8 cellular contexts compared by ENCODE assay signal in the genomic region with DNA sequence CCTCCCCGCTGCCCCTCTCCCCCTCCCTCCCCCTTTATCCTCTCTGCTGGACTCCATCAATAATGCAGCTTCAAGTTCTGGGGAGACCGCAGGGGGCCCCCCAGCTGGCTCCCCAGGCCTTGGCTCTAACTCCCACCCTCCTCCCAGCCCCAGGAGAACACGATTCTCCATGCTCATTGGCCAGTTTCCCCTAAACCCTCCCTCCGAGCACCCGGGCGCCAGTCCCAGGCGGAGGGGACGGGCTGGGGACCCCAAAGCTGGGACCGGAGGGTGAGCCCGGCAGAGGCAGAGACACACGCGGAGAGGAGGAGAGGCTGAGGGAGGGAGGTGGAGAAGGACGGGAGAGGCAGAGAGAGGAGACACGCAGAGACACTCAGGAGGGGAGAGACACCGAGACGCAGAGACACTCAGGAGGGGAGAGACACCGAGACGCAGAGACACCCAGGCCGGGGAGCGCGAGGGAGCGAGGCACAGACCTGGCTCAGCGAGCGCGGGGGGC. TPM values are rescaled to one million over a fixed set of nuclear protein-coding genes. Genes with fewer than 3 reads are reported as not detected.
DNase-seq lines count a peak whose midpoint lies in the region; ATAC-seq and TF ChIP-seq lines count a peak whose summit lies in the region.

Gene PPP1R1B, plus strand, starts transcription at position 282 of the 499 bp plus-strand sequence. CDS start 441 bp downstream, outside the sequence.

- H3K4me3 ChIP-seq in A673 (ENCODE audit: low read depth, low read length, poor library complexity, severe bottlenecking) (peak within 1 kb of the TSS; percentile 52), endodermal cell (ENCODE audit: low read length) (peak within 1 kb of the TSS; percentile 81)

- H3K9ac ChIP-seq in endodermal cell (ENCODE audit: extremely low read depth, low read length, poor library complexity, severe bottlenecking), result no peak within 1 kb of the TSS

- H3K27me3 Mint-ChIP-seq in endodermal cell (ENCODE audit: insufficient read depth), result peaks cover 55% of the 10 kb centered on the region
- peaks cover 88% of the 10 kb centered on the region for H3K27me3 Mint-ChIP-seq in nephron progenitor cell (ENCODE audit: low read depth, poor library complexity)

- H3K36me3 Mint-ChIP-seq in endodermal cell (ENCODE audit: low read depth) (no peaks in the 10 kb centered on the region), nephron progenitor cell (ENCODE audit: low read depth) (no peaks in the 10 kb centered on the region)

- BruUV-seq in A673 (replicated peaks; lab: Mats Ljungman, UMichigan), result no TSS peak

- TF ChIP-seq EP300 in Ishikawa (IDR thresholded peaks at IDR 0.05; ENCODE audit: borderline replicate concordance), result no peak

- peak; percentile 71 for DNase-seq in A673 (ENCODE audit: low spot score)
- peak; percentile 86 for DNase-seq in endodermal cell
- no peak for DNase-seq in nephron progenitor cell
- DNase-seq in GM03348 (ENCODE audit: low spot score), result no peak
- DNase-seq in stimulated activated CD4-positive, alpha-beta T cell treated with anti-CD3 and anti-CD28 coated beads, Interleukin-2, amount 100 ng/mL, for 24 hours, result no peak
- DNase-seq in NCI-H774 (lab: John Stamatoyannopoulos, UW), result no peak

- H3K27ac Mint-ChIP-seq in endodermal cell, result no peak within 1 kb of the TSS
- no peak within 1 kb of the TSS for H3K27ac Mint-ChIP-seq in nephron progenitor cell

- H3K36me3 ChIP-seq in A673 (ENCODE audit: insufficient read depth, low read length, poor library complexity, severe bottlenecking) (no peaks in the 10 kb centered on the region), endodermal cell (ENCODE audit: control insufficient read depth, insufficient read depth, low read length) (no peaks in the 10 kb centered on the region)

- H3K4me1 ChIP-seq in A673 (ENCODE audit: insufficient read depth, low read length, poor library complexity, severe bottlenecking) (peaks cover 6% of the 10 kb centered on the region), endodermal cell (ENCODE audit: control insufficient read depth, insufficient read depth, low read length) (peaks cover 10% of the 10 kb centered on the region)

- H3K4me1 Mint-ChIP-seq in endodermal cell, result peaks cover 23% of the 10 kb centered on the region
- H3K4me1 Mint-ChIP-seq in nephron progenitor cell, result peaks cover 32% of the 10 kb centered on the region

- H3K27me3 ChIP-seq in A673 (replicated peaks; ENCODE audit: insufficient read depth, low read depth, low read length, poor library complexity) (no peaks in the 10 kb centered on the region), endodermal cell (ENCODE audit: control insufficient read depth, insufficient read depth, low read length, poor library complexity, severe bottlenecking) (peaks cover 43% of the 10 kb centered on the region)

- POLR2A ChIA-PET in A673 (lab: Charles Lee; ENCODE audit: low non-redundant PET), result no interaction called here

- TF ChIP-seq CTCF in A673 (conservative IDR thresholded peaks at IDR 0.05; ENCODE audit: low read depth, low read length) (no peak), endodermal cell (conservative IDR thresholded peaks at IDR 0.05) (no peak), nephron progenitor cell (IDR thresholded peaks at IDR 0.05) (no peak)

- CTCF ChIA-PET in A673 (lab: Charles Lee), result interaction anchor here (0.6 kb wide), 1 partner anchor 79 kb away, joined by 5 read pairs; no protein-coding TSS in a partner anchor

- intact Hi-C loops in A673 (cut with micrococcal nuclease; ENCODE audit: unreplicated experiment), result no loop called here

- H3K9me3 ChIP-seq in A673 (ENCODE audit: low read depth, low read length, poor library complexity, severe bottlenecking) (no peaks in the 10 kb centered on the region), endodermal cell (ENCODE audit: control insufficient read depth, low read length) (no peaks in the 10 kb centered on the region)

- no peak within 1 kb of the TSS for H3K27ac ChIP-seq in A673 (ENCODE audit: low read depth, low read length, poor library complexity, severe bottlenecking)
- H3K27ac ChIP-seq in endodermal cell (ENCODE audit: low read depth, low read length), result no peak within 1 kb of the TSS

- 1 to 3% methylated on average over 12 to 25 of the region's 25 CpGs for WGBS in endodermal cell (ENCODE audit: insufficient coverage in 1 of 2, insufficient read length in 1 of 2), 2 experiments

- H3K4me3 Mint-ChIP-seq in endodermal cell (peak within 1 kb of the TSS; percentile 61), nephron progenitor cell (peak within 1 kb of the TSS; percentile 78)

- H3K9me3 Mint-ChIP-seq in endodermal cell (no peaks in the 10 kb centered on the region), nephron progenitor cell (no peaks in the 10 kb centered on the region)

- no peak for ATAC-seq in GM21723 (IDR thresholded peaks at IDR 0.05; ENCODE audit: unreplicated experiment)

- TF ChIP-seq RAD21 in Ishikawa (IDR thresholded peaks at IDR 0.05; ENCODE audit: low read depth), result no peak

TF ChIP-seq in Ishikawa, 13 proteins besides CTCF, POLR2A, EP300 and RAD21:
- TF ChIP-seq NFIC (IDR thresholded peaks at IDR 0.05), result peak; percentile 60
- no peak for TF ChIP-seq FOXM1 (IDR thresholded peaks at IDR 0.05; ENCODE audit: borderline replicate concordance, low read depth)
- TF ChIP-seq TCF12 (IDR thresholded peaks at IDR 0.05; ENCODE audit: low read depth), result peak; percentile 41; the same call in 1 of the 2 replicates
- TF ChIP-seq CREB1 (IDR thresholded peaks at IDR 0.05; ENCODE audit: low read depth), result no peak
- no peak for TF ChIP-seq TEAD4 (IDR thresholded peaks at IDR 0.05)
- TF ChIP-seq EGR1 (IDR thresholded peaks at IDR 0.05), result no peak
- TF ChIP-seq YY1 (IDR thresholded peaks at IDR 0.05; ENCODE audit: low read depth), result no peak
- 0 out of 2 replicates have a peak, but pooled peaks have one; percentile 44 for TF ChIP-seq ZBTB7A (IDR thresholded peaks at IDR 0.05; ENCODE audit: low read depth)
- no peak for TF ChIP-seq TAF1 (IDR thresholded peaks at IDR 0.05; ENCODE audit: low read depth)

RNA-seq across cellular contexts. Expression of gene PPP1R1B, which starts in this region (rescaled TPM):
- 8.2 and 11.7 TPM in 2 replicates for total RNA-seq in A673 (2021)
- 1 to 10 TPM; 1.0 to 2.1 TPM for total RNA-seq in endodermal cell
- 0.46 TPM for polyA plus RNA-seq in endodermal cell (2013, experiment 1 of 2)
- not detected for polyA plus RNA-seq in endodermal cell (2013, experiment 2 of 2)

Comparison
In these comparisons a context has a peak if more than half of its experiments do, and no peak if none do; other contexts are left out.
1. DNase-seq: peak in A673 (single experiment) and endodermal cell (single experiment); none in nephron progenitor cell (single experiment), GM03348 (single experiment), stimulated activated CD4-positive, alpha-beta T cell treated with anti-CD3 and anti-CD28 coated beads, Interleukin-2, amount 100 ng/mL, for 24 hours (0 of 2) and NCI-H774 (single experiment).